1 cellular context compared by ENCODE assay signal in genomic region chr15:57911247-57911646, GRCh38.
TF ChIP-seq lines count a peak whose summit lies in the region.

No MANE protein-coding gene starts in this region.

TF ChIP-seq in K562, 482 proteins besides CTCF, POLR2A, EP300 and RAD21 (continued from another document):
- TF ChIP-seq ZBTB49 (CRISPR knock-in tag; IDR thresholded peaks at IDR 0.05; ENCODE audit: borderline replicate concordance) (no peak), RBM14 (IDR thresholded peaks at IDR 0.05; ENCODE audit: borderline replicate concordance, insufficient read depth, low read depth, low read length) (no peak), HMG20B (CRISPR knock-in tag; IDR thresholded peaks at IDR 0.05) (no peak), TCF7L2 (IDR thresholded peaks at IDR 0.05; ENCODE audit: low read depth, low read length) (no peak), CHCHD3 (CRISPR knock-in tag; IDR thresholded peaks at IDR 0.05) (no peak), KDM2B (CRISPR knock-in tag; IDR thresholded peaks at IDR 0.05) (no peak), JUNB (CRISPR knock-in tag; conservative IDR thresholded peaks at IDR 0.05) (no peak), SP1 (CRISPR knock-in tag; IDR thresholded peaks at IDR 0.05) (no peak), ZNF12 (CRISPR knock-in tag; IDR thresholded peaks at IDR 0.05) (no peak), BRD9 (IDR thresholded peaks at IDR 0.05; ENCODE audit: low read depth, partially characterized antibody) (no peak), C11orf30 (IDR thresholded peaks at IDR 0.05; ENCODE audit: low read depth) (no peak), RFX5 (IDR thresholded peaks at IDR 0.05; ENCODE audit: low read depth, low read length) (no peak)
